ENCODE assay signal across 1 cellular context in the genomic region with DNA sequence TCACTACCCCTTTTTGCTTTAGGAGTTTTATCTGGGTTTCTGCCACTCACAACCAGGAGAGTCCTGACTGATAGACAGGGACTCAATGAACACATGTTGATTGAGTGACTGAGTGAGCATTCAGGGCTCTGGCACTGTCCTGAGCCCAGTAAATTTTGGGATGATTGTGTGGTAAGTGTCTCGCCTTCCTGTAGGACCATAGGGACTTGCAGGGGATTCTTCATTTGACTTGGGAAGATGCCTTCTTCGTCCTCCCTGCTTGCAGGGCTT.
TF ChIP-seq lines count a peak whose summit lies in the region.

No MANE protein-coding gene starts in this region.

TF ChIP-seq in GM23338, 12 proteins besides CTCF, POLR2A, EP300 and RAD21 (continued from another document):
- TF ChIP-seq ZNF114 (CRISPR knock-in tag; IDR thresholded peaks at IDR 0.05) = no peak
- TF ChIP-seq JUNB (IDR thresholded peaks at IDR 0.05; ENCODE audit: unreplicated experiment) = no peak
- TF ChIP-seq NANOG (IDR thresholded peaks at IDR 0.05; ENCODE audit: borderline replicate concordance) = no peak
- TF ChIP-seq ETS1 (IDR thresholded peaks at IDR 0.05) = no peak
- TF ChIP-seq EZH2 (IDR thresholded peaks at IDR 0.05; ENCODE audit: low read depth, unreplicated experiment) = no peak
- TF ChIP-seq REST (IDR thresholded peaks at IDR 0.05; ENCODE audit: unreplicated experiment) = no peak
- no peak for TF ChIP-seq STAT1 (IDR thresholded peaks at IDR 0.05; ENCODE audit: unreplicated experiment)
